Comparison of ENCODE assay signal across 17 cellular contexts in the genomic region with DNA sequence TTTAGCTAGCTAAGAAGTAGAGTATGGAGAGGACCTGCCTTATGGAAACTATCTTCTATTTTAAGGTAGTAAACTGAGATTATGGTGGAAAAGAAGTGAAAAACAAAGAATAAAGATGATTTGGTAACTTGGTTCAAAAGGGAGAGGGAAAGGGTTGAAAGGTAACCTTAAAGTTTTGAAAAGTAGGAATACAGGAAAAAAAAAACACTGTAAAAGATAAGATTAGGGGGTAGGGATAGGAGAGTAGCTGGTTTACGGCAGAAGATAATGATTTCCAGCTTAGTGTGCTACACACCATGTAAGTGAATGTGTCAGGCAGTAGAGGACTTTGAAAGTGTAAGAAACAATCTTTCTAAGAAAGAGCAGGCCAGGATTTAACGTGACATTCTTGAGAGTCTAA. TPM values are rescaled to one million over a fixed set of nuclear protein-coding genes. Genes with fewer than 3 reads are reported as not detected.
DNase-seq lines count a peak whose midpoint lies in the region; ATAC-seq and TF ChIP-seq lines count a peak whose summit lies in the region.
"Had no signal": no experiment of that assay in that cellular context is flagged by ENCODE, and none has a peak within 500 bp of the region (broad histone marks: within the 10 kb centered on the region; RNA-seq: fewer than 3 reads in every experiment).

No MANE protein-coding gene starts in this region.

- DNase-seq in MCF 10A (ENCODE audit: unreplicated experiment) (no peak), breast epithelium (ENCODE audit: low spot score in 2 of 2) (no peak), WTC11 (ENCODE audit: low spot score) (no peak), activated gamma-delta T cell treated with Interleukin-2 at 50 U/mL for 16 hours (no peak), cerebellum (ENCODE audit: low spot score) (no peak), AG20443 (ENCODE audit: low spot score) (no peak)
- DNase-seq: DMS79; NCI-H1417 treated with DMSO at 0.1 percent for 48 hours; NCI-H1930; NCI-H2171; NCI-H446 treated with DMSO at 0.1 percent for 48 hours; NCI-H69; NK-92 treated with Interleukin-12 subunit alpha and Interleukin-12 subunit beta, amount 100 ng/mL, for 24 hours had no signal

- H3K9me3 ChIP-seq in breast epithelium (no peaks in the 10 kb centered on the region), mesodermal cell (ENCODE audit: control insufficient read depth, low read length) (peaks cover 3% of the 10 kb centered on the region)

- TF ChIP-seq CTCF in MCF 10A (IDR thresholded peaks at IDR 0.05; ENCODE audit: unreplicated experiment) (no peak), breast epithelium (IDR thresholded peaks at IDR 0.05) (no peak), WTC11 (IDR thresholded peaks at IDR 0.05) (no peak)

- no peak for TF ChIP-seq POLR2A in breast epithelium (IDR thresholded peaks at IDR 0.05)

- intact Hi-C loops in MCF 10A (cut with micrococcal nuclease), result loop anchor here (5.0 kb wide), 1 partner anchor 349 kb away; no protein-coding TSS in a partner anchor
- intact Hi-C loops in breast epithelium (cut with DNase I; ENCODE audit: low total_unique reads), result no loop called here

- H3K9me3 Mint-ChIP-seq in MCF 10A (ENCODE audit: unreplicated experiment) (no peaks in the 10 kb centered on the region), WTC11 (peaks cover 4% of the 10 kb centered on the region)

- no TSS peak for BruUV-seq in MCF 10A (replicated peaks; lab: Mats Ljungman, UMichigan)

- H3K27me3 Mint-ChIP-seq in MCF 10A (ENCODE audit: insufficient read depth, unreplicated experiment), result no peaks in the 10 kb centered on the region
- H3K27me3 Mint-ChIP-seq in WTC11 (ENCODE audit: low read depth), result no peaks in the 10 kb centered on the region

- H3K4me3 Mint-ChIP-seq in MCF 10A (ENCODE audit: unreplicated experiment) (no peak overlapping the region), WTC11 (no peak overlapping the region)

- no peaks in the 10 kb centered on the region for H3K4me1 ChIP-seq in breast epithelium
- no peaks in the 10 kb centered on the region for H3K4me1 ChIP-seq in mesodermal cell (ENCODE audit: control insufficient read depth, insufficient read depth, low read length, poor library complexity, severe bottlenecking)
- H3K4me1 ChIP-seq: BLaER1 had no signal

- POLR2A ChIA-PET in MCF 10A (lab: Yijun Ruan, JAX) (interaction anchor here (0.8 to 4.8 kb wide), 5 partner anchors 11 to 203 kb away, joined by 3 to 30 read pairs (median 4); no protein-coding TSS in a partner anchor), WTC11 (lab: Charles Lee) (no interaction called here)

- H3K4me3 ChIP-seq in breast epithelium, result no peak overlapping the region
- no peak overlapping the region for H3K4me3 ChIP-seq in mesodermal cell (ENCODE audit: extremely low read depth, insufficient read depth, low read length, poor library complexity, severe bottlenecking)
- H3K4me3 ChIP-seq: BLaER1 had no signal

- H3K27ac ChIP-seq in breast epithelium (no peak overlapping the region), mesodermal cell (ENCODE audit: low read depth, low read length, severe bottlenecking) (peak overlapping the region; percentile 42)
- H3K27ac ChIP-seq: BLaER1 had no signal

- ATAC-seq in WTC11 (no peak), HG03095 (IDR thresholded peaks at IDR 0.05; ENCODE audit: unreplicated experiment) (no peak)
- ATAC-seq: Right ventricle myocardium inferior had no signal

- H3K27ac Mint-ChIP-seq in MCF 10A (ENCODE audit: low read depth, unreplicated experiment) (peak overlapping the region; percentile 29), WTC11 (peak overlapping the region; percentile 14; the same call in 1 of the 2 replicates)

- H3K4me1 Mint-ChIP-seq in MCF 10A (ENCODE audit: insufficient read depth, unreplicated experiment) (no peaks in the 10 kb centered on the region), WTC11 (0 out of 2 replicates have a peak, but pooled peaks cover 5% of the 10 kb centered on the region)

- H3K36me3 Mint-ChIP-seq in MCF 10A (ENCODE audit: insufficient read depth, unreplicated experiment), result peaks cover 43% of the 10 kb centered on the region
- H3K36me3 Mint-ChIP-seq in WTC11, result peaks cover 27% of the 10 kb centered on the region

- WGBS in mesodermal cell (ENCODE audit: insufficient coverage in 2 of 2), 2 experiments, result 84 to 94% methylated on average over 2 of the region's 2 CpGs

- CTCF ChIA-PET in MCF 10A (lab: Yijun Ruan, JAX) (interaction anchor here (0.6 to 11.7 kb wide), 7 partner anchors 12 to 361 kb away, joined by 3 to 255 read pairs (median 5); no protein-coding TSS in a partner anchor), WTC11 (lab: Charles Lee) (interaction anchor here (1.0 to 3.1 kb wide), 4 partner anchors 34 to 482 kb away, joined by 3 to 38 read pairs (median 8); no protein-coding TSS in a partner anchor)

- H3K27me3 ChIP-seq in breast epithelium, result no peaks in the 10 kb centered on the region
- H3K27me3 ChIP-seq: BLaER1 had no signal

- H3K36me3 ChIP-seq in breast epithelium (no peaks in the 10 kb centered on the region), mesodermal cell (ENCODE audit: control insufficient read depth, insufficient read depth, low read length) (peaks cover 25% of the 10 kb centered on the region)
- H3K36me3 ChIP-seq: BLaER1 had no signal

TF ChIP-seq in WTC11, 78 proteins besides CTCF, POLR2A, EP300 and RAD21 (continues in another document):
- TF ChIP-seq, protein P1, sequence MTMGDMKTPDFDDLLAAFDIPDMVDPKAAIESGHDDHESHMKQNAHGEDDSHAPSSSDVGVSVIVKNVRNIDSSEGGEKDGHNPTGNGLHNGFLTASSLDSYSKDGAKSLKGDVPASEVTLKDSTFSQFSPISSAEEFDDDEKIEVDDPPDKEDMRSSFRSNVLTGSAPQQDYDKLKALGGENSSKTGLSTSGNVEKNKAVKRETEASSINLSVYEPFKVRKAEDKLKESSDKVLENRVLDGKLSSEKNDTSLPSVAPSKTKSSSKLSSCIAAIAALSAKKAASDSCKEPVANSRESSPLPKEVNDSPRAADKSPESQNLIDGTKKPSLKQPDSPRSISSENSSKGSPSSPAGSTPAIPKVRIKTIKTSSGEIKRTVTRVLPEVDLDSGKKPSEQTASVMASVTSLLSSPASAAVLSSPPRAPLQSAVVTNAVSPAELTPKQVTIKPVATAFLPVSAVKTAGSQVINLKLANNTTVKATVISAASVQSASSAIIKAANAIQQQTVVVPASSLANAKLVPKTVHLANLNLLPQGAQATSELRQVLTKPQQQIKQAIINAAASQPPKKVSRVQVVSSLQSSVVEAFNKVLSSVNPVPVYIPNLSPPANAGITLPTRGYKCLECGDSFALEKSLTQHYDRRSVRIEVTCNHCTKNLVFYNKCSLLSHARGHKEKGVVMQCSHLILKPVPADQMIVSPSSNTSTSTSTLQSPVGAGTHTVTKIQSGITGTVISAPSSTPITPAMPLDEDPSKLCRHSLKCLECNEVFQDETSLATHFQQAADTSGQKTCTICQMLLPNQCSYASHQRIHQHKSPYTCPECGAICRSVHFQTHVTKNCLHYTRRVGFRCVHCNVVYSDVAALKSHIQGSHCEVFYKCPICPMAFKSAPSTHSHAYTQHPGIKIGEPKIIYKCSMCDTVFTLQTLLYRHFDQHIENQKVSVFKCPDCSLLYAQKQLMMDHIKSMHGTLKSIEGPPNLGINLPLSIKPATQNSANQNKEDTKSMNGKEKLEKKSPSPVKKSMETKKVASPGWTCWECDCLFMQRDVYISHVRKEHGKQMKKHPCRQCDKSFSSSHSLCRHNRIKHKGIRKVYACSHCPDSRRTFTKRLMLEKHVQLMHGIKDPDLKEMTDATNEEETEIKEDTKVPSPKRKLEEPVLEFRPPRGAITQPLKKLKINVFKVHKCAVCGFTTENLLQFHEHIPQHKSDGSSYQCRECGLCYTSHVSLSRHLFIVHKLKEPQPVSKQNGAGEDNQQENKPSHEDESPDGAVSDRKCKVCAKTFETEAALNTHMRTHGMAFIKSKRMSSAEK (CRISPR knock-in tag; IDR thresholded peaks at IDR 0.05; ENCODE audit: borderline replicate concordance), result no peak
- TF ChIP-seq IRF2 (CRISPR knock-in tag; IDR thresholded peaks at IDR 0.05; ENCODE audit: borderline replicate concordance, low read depth), result no peak
- TF ChIP-seq ZNF423 (CRISPR knock-in tag; IDR thresholded peaks at IDR 0.05), result no peak
- TF ChIP-seq, protein P2, sequence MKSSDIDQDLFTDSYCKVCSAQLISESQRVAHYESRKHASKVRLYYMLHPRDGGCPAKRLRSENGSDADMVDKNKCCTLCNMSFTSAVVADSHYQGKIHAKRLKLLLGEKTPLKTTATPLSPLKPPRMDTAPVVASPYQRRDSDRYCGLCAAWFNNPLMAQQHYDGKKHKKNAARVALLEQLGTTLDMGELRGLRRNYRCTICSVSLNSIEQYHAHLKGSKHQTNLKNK (CRISPR knock-in tag; IDR thresholded peaks at IDR 0.05), result no peak
- TF ChIP-seq, protein P3, sequence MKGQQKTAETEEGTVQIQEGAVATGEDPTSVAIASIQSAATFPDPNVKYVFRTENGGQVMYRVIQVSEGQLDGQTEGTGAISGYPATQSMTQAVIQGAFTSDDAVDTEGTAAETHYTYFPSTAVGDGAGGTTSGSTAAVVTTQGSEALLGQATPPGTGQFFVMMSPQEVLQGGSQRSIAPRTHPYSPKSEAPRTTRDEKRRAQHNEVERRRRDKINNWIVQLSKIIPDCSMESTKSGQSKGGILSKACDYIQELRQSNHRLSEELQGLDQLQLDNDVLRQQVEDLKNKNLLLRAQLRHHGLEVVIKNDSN (CRISPR knock-in tag; IDR thresholded peaks at IDR 0.05), result no peak
- no peak for TF ChIP-seq ZNF396 (CRISPR knock-in tag; IDR thresholded peaks at IDR 0.05; ENCODE audit: borderline replicate concordance)
- TF ChIP-seq JAZF1 (CRISPR knock-in tag; IDR thresholded peaks at IDR 0.05), result no peak
- no peak for TF ChIP-seq SMAD3 (CRISPR knock-in tag; IDR thresholded peaks at IDR 0.05; ENCODE audit: borderline replicate concordance)
- TF ChIP-seq, protein P4, sequence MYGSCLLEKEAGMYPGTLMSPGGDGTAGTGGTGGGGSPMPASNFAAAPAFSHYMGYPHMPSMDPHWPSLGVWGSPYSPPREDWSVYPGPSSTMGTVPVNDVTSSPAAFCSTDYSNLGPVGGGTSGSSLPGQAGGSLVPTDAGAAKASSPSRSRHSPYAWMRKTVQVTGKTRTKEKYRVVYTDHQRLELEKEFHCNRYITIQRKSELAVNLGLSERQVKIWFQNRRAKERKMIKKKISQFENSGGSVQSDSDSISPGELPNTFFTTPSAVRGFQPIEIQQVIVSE (CRISPR knock-in tag; IDR thresholded peaks at IDR 0.05; ENCODE audit: borderline replicate concordance), result no peak
- TF ChIP-seq EMX1 (CRISPR knock-in tag; IDR thresholded peaks at IDR 0.05), result no peak

RNA-seq across cellular contexts. Expression of a gene that starts 35.3 kb away (rescaled TPM):
- total RNA-seq in MCF 10A (2022) (10.0 and 11.1 TPM in 2 replicates), breast epithelium (100 to 1,000 TPM in 2 of 3 donors, 10 to 100 TPM in 1; 55.7 to 170 (median 118) TPM), WTC11 (2021) (14.6 to 17.8 TPM (median 16.5 TPM) in 3 replicates), cerebellum (55.2 TPM)
- 10.9 TPM for polyA plus RNA-seq in mesodermal cell (2013, experiment 1 of 2)
- 11.4 TPM for polyA plus RNA-seq in mesodermal cell (2013, experiment 2 of 2)
